Comparison of ENCODE assay signal across 1 cellular context in the genomic region with DNA sequence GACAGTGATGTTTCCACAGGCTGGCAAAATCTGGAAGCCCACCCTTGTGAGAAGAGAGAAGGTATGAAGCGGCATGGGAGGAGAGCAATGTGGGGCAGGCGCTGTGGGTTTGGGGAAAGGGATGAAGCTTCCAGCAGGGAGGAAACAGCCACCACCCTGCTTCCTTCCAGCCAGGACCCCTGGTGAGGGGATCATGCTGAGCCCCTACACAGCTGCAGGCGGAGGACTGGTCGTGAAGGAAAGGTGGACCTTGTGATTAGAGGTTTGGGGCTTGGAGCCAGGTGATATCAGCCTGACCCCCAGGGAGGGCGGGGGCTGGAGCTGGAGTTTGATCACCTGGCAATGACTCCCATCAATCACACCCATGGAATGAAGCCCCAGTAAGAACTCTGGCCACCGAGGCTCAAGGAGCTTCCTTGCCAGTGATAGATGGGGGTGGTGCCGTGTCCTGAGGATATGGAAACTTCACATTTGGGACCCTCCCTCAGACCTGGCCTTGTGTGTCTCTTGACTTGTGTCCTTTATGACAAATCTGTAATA.
TF ChIP-seq lines count a peak whose summit lies in the region.

No MANE protein-coding gene starts in this region.

TF ChIP-seq in SK-N-SH, 30 proteins besides CTCF, POLR2A, EP300 and RAD21 (continued from another document):
- TF ChIP-seq REST (IDR thresholded peaks at IDR 0.05; ENCODE audit: low read depth, low read length) = no peak
- no peak for TF ChIP-seq TAF1 (IDR thresholded peaks at IDR 0.05; ENCODE audit: borderline replicate concordance, low read depth, low read length)
- TF ChIP-seq TCF12 (IDR thresholded peaks at IDR 0.05) = no peak
- no peak for TF ChIP-seq FOXM1 (IDR thresholded peaks at IDR 0.05; ENCODE audit: low read depth)
- TF ChIP-seq MXI1 (IDR thresholded peaks at IDR 0.05; ENCODE audit: low read depth, low read length) = no peak
- TF ChIP-seq IRF3 (IDR thresholded peaks at IDR 0.05; ENCODE audit: low read depth, low read length) = no peak
- no peak for TF ChIP-seq EZH2phosphoT487 (IDR thresholded peaks at IDR 0.05; ENCODE audit: borderline replicate concordance, low read depth)
- no peak for TF ChIP-seq JUND (IDR thresholded peaks at IDR 0.05)
- TF ChIP-seq CHD2 (IDR thresholded peaks at IDR 0.05; ENCODE audit: low read length, partially characterized antibody) = no peak
- no peak for TF ChIP-seq RXRA (IDR thresholded peaks at IDR 0.05; ENCODE audit: borderline replicate concordance, low read depth)
- TF ChIP-seq, protein P1, sequence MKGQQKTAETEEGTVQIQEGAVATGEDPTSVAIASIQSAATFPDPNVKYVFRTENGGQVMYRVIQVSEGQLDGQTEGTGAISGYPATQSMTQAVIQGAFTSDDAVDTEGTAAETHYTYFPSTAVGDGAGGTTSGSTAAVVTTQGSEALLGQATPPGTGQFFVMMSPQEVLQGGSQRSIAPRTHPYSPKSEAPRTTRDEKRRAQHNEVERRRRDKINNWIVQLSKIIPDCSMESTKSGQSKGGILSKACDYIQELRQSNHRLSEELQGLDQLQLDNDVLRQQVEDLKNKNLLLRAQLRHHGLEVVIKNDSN (IDR thresholded peaks at IDR 0.05; ENCODE audit: borderline replicate concordance, low read depth) = no peak
- no peak for TF ChIP-seq MAX (IDR thresholded peaks at IDR 0.05; ENCODE audit: low read depth)
